Comparison of ENCODE assay signal across 17 cellular contexts in genomic region chr9:120326076-120326693, GRCh38.
A peak's percentile ranks its signal among the peaks of the same experiment; 100 is the strongest.
DNase-seq lines count a peak whose midpoint lies in the region; ATAC-seq and TF ChIP-seq lines count a peak whose summit lies in the region.
"Had no signal": no experiment of that assay in that cellular context is flagged by ENCODE, and none has a peak within 500 bp of the region (broad histone marks: within the 10 kb centered on the region; RNA-seq: fewer than 3 reads in every experiment).

No MANE protein-coding gene starts in this region.

- intact Hi-C loops in left colon (cut with DNase I, micrococcal nuclease): no loop called here

- no peak overlapping the region for H3K4me3 ChIP-seq in epithelial cell of esophagus (ENCODE audit: low read length)
- H3K4me3 ChIP-seq: BLaER1 treated with 17β-estradiol and CSF1 and Interleukin-3, amounts not matched to agents 10 nM and 100 nM; MG63 had no signal

- DNase-seq in DMS153 treated with DMSO at 0.1 percent for 48 hours (lab: John Stamatoyannopoulos, UW; ENCODE audit: unreplicated experiment) (peak; percentile 12), DMS153 (lab: John Stamatoyannopoulos, UW) (no peak), NCI-H2171 treated with DMSO at 0.1 percent for 48 hours (lab: John Stamatoyannopoulos, UW) (peak; percentile 88), epithelial cell of esophagus (ENCODE audit: low read depth) (peak; percentile 43), omental fat pad (ENCODE audit: low spot score) (no peak), left colon (no peak), NCI-H524 treated with DMSO at 0.1 percent for 48 hours (lab: John Stamatoyannopoulos, UW) (no peak)
- DNase-seq: ACHN; CD4-positive, alpha-beta memory T cell; H7; Kasumi-1; MG63; NCI-H1048; NCI-H526 treated with DMSO at 0.1 percent for 48 hours; SIG-M5 had no signal

- TF ChIP-seq CTCF in epithelial cell of esophagus (IDR thresholded peaks at IDR 0.05; ENCODE audit: insufficient read depth, low read depth, low read length, missing control alignments) (no peak), omental fat pad (IDR thresholded peaks at IDR 0.05) (no peak)

- ATAC-seq in omental fat pad (ENCODE audit: low FRiP score): peak; percentile 14
- ATAC-seq in GM19328 (IDR thresholded peaks at IDR 0.05; ENCODE audit: unreplicated experiment): no peak
- no peak for ATAC-seq in left colon

Comparison
In these comparisons a context has a peak if more than half of its experiments do, and no peak if none do; other contexts are left out.
1. DNase-seq: peak in DMS153 treated with DMSO at 0.1 percent for 48 hours (single experiment), NCI-H2171 treated with DMSO at 0.1 percent for 48 hours (single experiment) and epithelial cell of esophagus (single experiment); none in DMS153 (single experiment), omental fat pad (single experiment), left colon (0 of 2) and NCI-H524 treated with DMSO at 0.1 percent for 48 hours (single experiment).